In genomic region chr19:3700242-3701032, GRCh38 we compare ENCODE assay signal across 1 cellular context.
TF ChIP-seq lines count a peak whose summit lies in the region.

Gene PIP5K1C (minus strand): TSS chr19:3700468. CDS start chr19:3700390, 78 bp downstream.

TF ChIP-seq in HepG2, 621 proteins besides CTCF, POLR2A, EP300 and RAD21 (continued from another document and continues in another):
- TF ChIP-seq ZSCAN5A (CRISPR knock-in tag; IDR thresholded peaks at IDR 0.05; ENCODE audit: borderline replicate concordance) (no peak), ETS1 (CRISPR knock-in tag; IDR thresholded peaks at IDR 0.05) (no peak), PHF8 (CRISPR knock-in tag; IDR thresholded peaks at IDR 0.05) (peak; percentile 31; the same call in 1 of the 2 replicates), RXRA (CRISPR knock-in tag; IDR thresholded peaks at IDR 0.05) (peak; percentile 75), ZFP41 (CRISPR knock-in tag; IDR thresholded peaks at IDR 0.05; ENCODE audit: borderline replicate concordance) (no peak), ARNT2 (CRISPR knock-in tag; IDR thresholded peaks at IDR 0.05; ENCODE audit: low read depth) (0 out of 2 replicates have a peak, but pooled peaks have one; percentile 23), SIX4 (CRISPR knock-in tag; IDR thresholded peaks at IDR 0.05) (no peak), SUZ12 (IDR thresholded peaks at IDR 0.05; ENCODE audit: low read depth, low read length) (no peak), ZNF350 (CRISPR knock-in tag; IDR thresholded peaks at IDR 0.05; ENCODE audit: borderline replicate concordance, low read depth) (no peak), NFIC (IDR thresholded peaks at IDR 0.05; ENCODE audit: low read length) (no peak), ZNF275 (CRISPR knock-in tag; IDR thresholded peaks at IDR 0.05; ENCODE audit: borderline replicate concordance) (no peak), PRDM15 (CRISPR knock-in tag; IDR thresholded peaks at IDR 0.05) (no peak), SP1 (IDR thresholded peaks at IDR 0.05) (no peak), SP1 (CRISPR knock-in tag; IDR thresholded peaks at IDR 0.05) (peak; percentile 87), BORCS8-MEF2B (CRISPR knock-in tag; IDR thresholded peaks at IDR 0.05) (no peak), FOXC1 (CRISPR knock-in tag; IDR thresholded peaks at IDR 0.05; ENCODE audit: borderline replicate concordance) (no peak), NFE2L2 (IDR thresholded peaks at IDR 0.05; ENCODE audit: low read length) (no peak), FOXO4 (CRISPR knock-in tag; conservative IDR thresholded peaks at IDR 0.05) (no peak), ZNF670 (CRISPR knock-in tag; IDR thresholded peaks at IDR 0.05; ENCODE audit: borderline replicate concordance) (no peak), PPARG (CRISPR knock-in tag; conservative IDR thresholded peaks at IDR 0.05) (no peak), IKZF1 (IDR thresholded peaks at IDR 0.05) (no peak), ZNF724P (CRISPR knock-in tag; IDR thresholded peaks at IDR 0.05; ENCODE audit: borderline replicate concordance) (no peak), ZNF138 (CRISPR knock-in tag; IDR thresholded peaks at IDR 0.05; ENCODE audit: low read depth) (no peak), HNRNPL (IDR thresholded peaks at IDR 0.05; ENCODE audit: low read depth, low read length) (no peak), NAIF1 (CRISPR knock-in tag; IDR thresholded peaks at IDR 0.05; ENCODE audit: borderline replicate concordance) (no peak), ZNF770 (CRISPR knock-in tag; IDR thresholded peaks at IDR 0.05) (0 out of 2 replicates have a peak, but pooled peaks have one; percentile 16), IRF2 (CRISPR knock-in tag; IDR thresholded peaks at IDR 0.05) (0 out of 2 replicates have a peak, but pooled peaks have one; percentile 42), ATF6 (CRISPR knock-in tag; conservative IDR thresholded peaks at IDR 0.05) (no peak), REXO4 (CRISPR knock-in tag; IDR thresholded peaks at IDR 0.05; ENCODE audit: borderline replicate concordance) (no peak), JUND (CRISPR knock-in tag; IDR thresholded peaks at IDR 0.05) (peak; percentile 72; the same call in 1 of the 2 replicates), PBX3 (CRISPR knock-in tag; IDR thresholded peaks at IDR 0.05; ENCODE audit: borderline replicate concordance) (no peak), TARDBP (CRISPR knock-in tag; IDR thresholded peaks at IDR 0.05) (no peak), SETDB1 (CRISPR knock-in tag; IDR thresholded peaks at IDR 0.05; ENCODE audit: borderline replicate concordance) (no peak), HDAC6 (IDR thresholded peaks at IDR 0.05; ENCODE audit: low read depth, low read length) (no peak), ZNF576 (CRISPR knock-in tag; IDR thresholded peaks at IDR 0.05) (no peak), MXD3 (CRISPR knock-in tag; IDR thresholded peaks at IDR 0.05) (no peak), PHF21A (CRISPR knock-in tag; IDR thresholded peaks at IDR 0.05) (no peak), NR2C2 (CRISPR knock-in tag; IDR thresholded peaks at IDR 0.05; ENCODE audit: borderline replicate concordance) (no peak), NFE2L1 (CRISPR knock-in tag; IDR thresholded peaks at IDR 0.05; ENCODE audit: borderline replicate concordance) (no peak), DMTF1 (CRISPR knock-in tag; IDR thresholded peaks at IDR 0.05) (no peak), ZC3H4 (CRISPR knock-in tag; IDR thresholded peaks at IDR 0.05; ENCODE audit: borderline replicate concordance) (no peak), ZNF605 (CRISPR knock-in tag; IDR thresholded peaks at IDR 0.05) (no peak), ZNF558 (CRISPR knock-in tag; IDR thresholded peaks at IDR 0.05; ENCODE audit: borderline replicate concordance) (no peak), GTF2F1 (IDR thresholded peaks at IDR 0.05; ENCODE audit: low read length) (no peak), RFX5 (IDR thresholded peaks at IDR 0.05; ENCODE audit: low read depth, low read length) (no peak), MIXL1 (CRISPR knock-in tag; IDR thresholded peaks at IDR 0.05) (no peak), FLYWCH1 (CRISPR knock-in tag; IDR thresholded peaks at IDR 0.05) (no peak), MED8 (CRISPR knock-in tag; IDR thresholded peaks at IDR 0.05; ENCODE audit: insufficient replicate concordance) (no peak)
